Comparison of ENCODE assay signal across 1 cellular context in the genomic region with DNA sequence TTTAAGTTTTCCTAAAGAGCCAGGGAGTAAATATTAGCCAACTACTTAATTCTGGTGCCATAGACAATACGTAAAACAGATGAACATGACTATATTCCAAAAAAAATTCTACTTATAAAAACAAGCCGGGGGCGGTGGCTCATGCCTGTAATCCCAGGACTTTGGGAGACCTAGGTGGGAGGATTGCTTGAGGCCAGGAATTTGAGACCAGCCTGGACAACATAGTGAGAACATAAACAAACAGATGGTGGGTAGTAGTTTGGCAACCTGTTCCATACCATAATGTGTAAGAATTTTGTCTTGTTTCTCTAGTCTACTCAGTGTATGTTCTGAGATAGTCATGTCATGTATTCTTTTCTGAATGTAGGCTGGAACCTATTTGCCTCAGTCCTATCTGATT.
TF ChIP-seq lines count a peak whose summit lies in the region.

No MANE protein-coding gene starts in this region.

TF ChIP-seq in A549, 52 proteins besides CTCF, POLR2A, EP300 and RAD21 (continued from another document):
- TF ChIP-seq, protein P1, sequence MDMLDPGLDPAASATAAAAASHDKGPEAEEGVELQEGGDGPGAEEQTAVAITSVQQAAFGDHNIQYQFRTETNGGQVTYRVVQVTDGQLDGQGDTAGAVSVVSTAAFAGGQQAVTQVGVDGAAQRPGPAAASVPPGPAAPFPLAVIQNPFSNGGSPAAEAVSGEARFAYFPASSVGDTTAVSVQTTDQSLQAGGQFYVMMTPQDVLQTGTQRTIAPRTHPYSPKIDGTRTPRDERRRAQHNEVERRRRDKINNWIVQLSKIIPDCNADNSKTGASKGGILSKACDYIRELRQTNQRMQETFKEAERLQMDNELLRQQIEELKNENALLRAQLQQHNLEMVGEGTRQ (IDR thresholded peaks at IDR 0.05) = no peak
